8 cellular contexts compared by ENCODE assay signal in the genomic region with DNA sequence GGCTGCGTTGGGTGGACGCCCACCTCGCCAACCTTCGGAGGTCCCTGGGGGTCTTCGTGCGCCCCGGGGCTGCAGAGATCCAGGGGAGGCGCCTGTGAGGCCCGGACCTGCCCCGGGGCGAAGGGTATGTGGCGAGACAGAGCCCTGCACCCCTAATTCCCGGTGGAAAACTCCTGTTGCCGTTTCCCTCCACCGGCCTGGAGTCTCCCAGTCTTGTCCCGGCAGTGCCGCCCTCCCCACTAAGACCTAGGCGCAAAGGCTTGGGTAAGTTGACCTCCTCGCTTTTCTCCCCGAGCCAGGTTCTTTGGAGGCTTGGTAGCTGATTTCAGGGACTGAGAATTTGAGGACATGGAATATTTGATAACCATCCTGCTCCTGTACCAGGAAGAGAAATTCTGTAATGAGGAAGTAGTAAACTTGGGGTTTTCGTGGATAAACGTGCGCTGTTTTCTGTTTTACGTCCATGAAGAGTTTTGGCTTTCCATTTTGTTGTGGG. TPM values are rescaled to one million over a fixed set of nuclear protein-coding genes. Genes with fewer than 3 reads are reported as not detected.
DNase-seq lines count a peak whose midpoint lies in the region; ATAC-seq and TF ChIP-seq lines count a peak whose summit lies in the region.

No MANE protein-coding gene starts in this region.

- H3K27ac ChIP-seq in uterus: peak overlapping the region; percentile 87 to 91

- POLR2A ChIA-PET in AG04449 (lab: Yijun Ruan, JAX): no interaction called here

- no peaks in the 10 kb centered on the region for H3K9me3 ChIP-seq in uterus

- peak overlapping the region; percentile 92 for H3K4me3 ChIP-seq in AG04449 (ENCODE audit: low read depth, low read length)
- peak overlapping the region; percentile 97 for H3K4me3 ChIP-seq in epithelial cell of esophagus (ENCODE audit: low read length)
- peak overlapping the region; percentile 88 to 97 for H3K4me3 ChIP-seq in uterus

- intact Hi-C loops in uterus (cut with DNase I; ENCODE audit: low total_unique reads): no loop called here

- no peak for TF ChIP-seq CTCF in AG04449 (IDR thresholded peaks at IDR 0.05; ENCODE audit: insufficient read depth, low read length, missing control alignments)
- no peak for TF ChIP-seq CTCF in epithelial cell of esophagus (IDR thresholded peaks at IDR 0.05; ENCODE audit: insufficient read depth, low read depth, low read length, missing control alignments)
- TF ChIP-seq CTCF in uterus (IDR thresholded peaks at IDR 0.05): no peak

- DNase-seq in AG04449 (ENCODE audit: low read depth, low spot score): no peak
- peak; percentile 42 for DNase-seq in UCSD-AML1 (lab: John Stamatoyannopoulos, UW; ENCODE audit: unreplicated experiment)
- DNase-seq in epithelial cell of esophagus (ENCODE audit: low read depth): peak; percentile 17
- peak; percentile 19 for DNase-seq in mucosa of gallbladder (ENCODE audit: low spot score)
- DNase-seq in uterus: peak in 1 of 2 donors; percentile 24

- peak; percentile 1 for ATAC-seq in GM18498 (IDR thresholded peaks at IDR 0.05; ENCODE audit: unreplicated experiment)
- peak; percentile 0 for ATAC-seq in HG03521 (IDR thresholded peaks at IDR 0.05; ENCODE audit: unreplicated experiment)
- no peak for ATAC-seq in GM18873 (IDR thresholded peaks at IDR 0.05; ENCODE audit: low FRiP score, unreplicated experiment)

- CTCF ChIA-PET in AG04449 (lab: Yijun Ruan, JAX): interaction anchor here (0.9 to 1.6 kb wide), 4 partner anchors 17 to 221 kb away, joined by 3 to 9 read pairs (median 4); no protein-coding TSS in a partner anchor

- no peak for TF ChIP-seq POLR2A in uterus (IDR thresholded peaks at IDR 0.05)

- no peaks in the 10 kb centered on the region for H3K27me3 ChIP-seq in uterus

- H3K4me1 ChIP-seq in uterus: no peaks in the 10 kb centered on the region

- no peaks in the 10 kb centered on the region for H3K36me3 ChIP-seq in uterus

RNA-seq across cellular contexts. Expression of a gene that starts 0.5 kb away (rescaled TPM):
- total RNA-seq in mucosa of gallbladder: 22.3 TPM
- total RNA-seq in uterus: 10 to 100 TPM in 3 of 4 donors, 1 to 10 TPM in 1; 4.6 to 57.8 (median 14.6) TPM

RNA-seq across cellular contexts. Expression of a gene that starts 1.0 kb away (rescaled TPM):
- 9.7 TPM for total RNA-seq in mucosa of gallbladder
- 10 to 100 TPM; 11.8 to 37.3 (median 18.0) TPM for total RNA-seq in uterus

RNA-seq across cellular contexts. Expression of a gene that starts 52.1 kb away (rescaled TPM):
- total RNA-seq in mucosa of gallbladder (399 TPM), uterus (100 to 1,000 TPM; 283 to 701 (median 315) TPM)
